12 cellular contexts compared by ENCODE assay signal in genomic region chr6:81748946-81749345, GRCh38. TPM values are rescaled to one million over a fixed set of nuclear protein-coding genes. Genes with fewer than 3 reads are reported as not detected.
DNase-seq lines count a peak whose midpoint lies in the region; ATAC-seq, FAIRE-seq and TF ChIP-seq lines count a peak whose summit lies in the region.
"Had no signal": no experiment of that assay in that cellular context is flagged by ENCODE, and none has a peak within 500 bp of the region (broad histone marks: within the 10 kb centered on the region; RNA-seq: fewer than 3 reads in every experiment).

No MANE protein-coding gene starts in this region.

- no peak overlapping the region for H3K27ac ChIP-seq in HEK293 (ENCODE audit: extremely low read depth, low read depth, low read length)
- no peak overlapping the region for H3K27ac ChIP-seq in mesenchymal stem cell (ENCODE audit: low read length, poor library complexity, severe bottlenecking)
- no peak overlapping the region for H3K27ac ChIP-seq in stomach smooth muscle (ENCODE audit: low read length)

- H4K91ac ChIP-seq in mesenchymal stem cell (ENCODE audit: low read length): no peak overlapping the region

- peaks cover 2% of the 10 kb centered on the region; the same call in 1 of the 2 replicates for H3K4me1 ChIP-seq in HEK293 (ENCODE audit: control insufficient read depth, insufficient read depth, low read length)
- peaks cover 9% of the 10 kb centered on the region for H3K4me1 ChIP-seq in mesenchymal stem cell (ENCODE audit: control insufficient read depth, insufficient read depth, low read depth, low read length)
- peaks cover 7% of the 10 kb centered on the region for H3K4me1 ChIP-seq in stomach smooth muscle (ENCODE audit: control insufficient read depth, insufficient read depth, low read length)

- DNase-seq in astrocyte of the spinal cord (ENCODE audit: low read depth, low spot score) (no peak), mesenchymal stem cell (peak; percentile 39), H54 (ENCODE audit: insufficient read length, low spot score) (no peak), GM19240 (ENCODE audit: insufficient read length, low spot score) (no peak)
- DNase-seq: activated CD4-positive, alpha-beta T cell treated with anti-CD3 and anti-CD28 coated beads, Interleukin-2, amount 50 U/mL, for 1 hour; activated naive CD4-positive, alpha-beta T cell; effector CD8-positive, alpha-beta T cell; MV-4-11; NCI-H526 treated with DMSO at 0.1 percent for 48 hours had no signal

- no peak overlapping the region for H2AFZ ChIP-seq in mesenchymal stem cell (ENCODE audit: low read depth, low read length)

- no peak for TF ChIP-seq POLR2A in H54 (IDR thresholded peaks at IDR 0.05; ENCODE audit: low read depth, low read length)

- no peak for FAIRE-seq in H54 (lab: Jason Lieb, UNC)

- H3K9me3 ChIP-seq in HEK293 (ENCODE audit: control insufficient read depth, insufficient read depth, low read depth, low read length) (no peaks in the 10 kb centered on the region), mesenchymal stem cell (ENCODE audit: control insufficient read depth, low read length) (no peaks in the 10 kb centered on the region), stomach smooth muscle (ENCODE audit: control insufficient read depth in 2 of 2, low read length in 2 of 2) (no peaks in the 10 kb centered on the region)

- H2BK120ac ChIP-seq in mesenchymal stem cell (ENCODE audit: low read depth, low read length): no peak overlapping the region

- H3K14ac ChIP-seq in mesenchymal stem cell (ENCODE audit: low read length in 2 of 2): no peak overlapping the region

- no peak overlapping the region for H3K4me3 ChIP-seq in HEK293 (ENCODE audit: low read depth, low read length)
- H3K4me3 ChIP-seq in astrocyte of the spinal cord (ENCODE audit: low read depth, low read length): peak overlapping the region; percentile 89
- peak overlapping the region in 1 of 2 experiments; percentile 97 for H3K4me3 ChIP-seq in mesenchymal stem cell (ENCODE audit: insufficient read depth in 1 of 2, low read depth in 1 of 2, low read length in 2 of 2)
- peak overlapping the region; percentile 98 for H3K4me3 ChIP-seq in stomach smooth muscle (ENCODE audit: low read length in 2 of 2)

- H3K4me2 ChIP-seq in mesenchymal stem cell (ENCODE audit: low read length, poor library complexity, severe bottlenecking): no peak overlapping the region

- H3K9ac ChIP-seq in mesenchymal stem cell (ENCODE audit: low read length) (peak overlapping the region; percentile 95), stomach smooth muscle (ENCODE audit: low read length in 2 of 2) (peak overlapping the region in 1 of 2 donors; percentile 0)

- no peak overlapping the region for H2BK15ac ChIP-seq in mesenchymal stem cell (ENCODE audit: low read depth, poor library complexity, severe bottlenecking)

- H3K18ac ChIP-seq in mesenchymal stem cell (ENCODE audit: low read depth in 1 of 2, low read length in 2 of 2): no peak overlapping the region

- POLR2A ChIA-PET in HEK293 (lab: Yijun Ruan, JAX): no interaction called here

- H2AK5ac ChIP-seq in mesenchymal stem cell (ENCODE audit: low read length, severe bottlenecking): no peak overlapping the region

- peaks cover 7% of the 10 kb centered on the region for H3K79me1 ChIP-seq in mesenchymal stem cell (replicated peaks; ENCODE audit: low read length, poor library complexity, severe bottlenecking)

- no peak for ATAC-seq in GM18867 (IDR thresholded peaks at IDR 0.05; ENCODE audit: unreplicated experiment)

- H4K8ac ChIP-seq in mesenchymal stem cell (ENCODE audit: low read length): no peak overlapping the region

- H2BK12ac ChIP-seq in mesenchymal stem cell (ENCODE audit: low read length in 2 of 2): no peak overlapping the region

- in situ Hi-C loops in astrocyte of the spinal cord (cut with HindIII; ENCODE audit: low sequenced_read_pairs): no loop called here

- peaks cover 0 to 30% of the 10 kb centered on the region in 2 experiments; a peak in 1 of 3 replicates for H3K36me3 ChIP-seq in HEK293 (ENCODE audit: control insufficient read depth in 2 of 2, insufficient read depth in 1 of 2, low read length in 2 of 2)
- peaks cover 0 to 55% of the 10 kb centered on the region in 2 experiments for H3K36me3 ChIP-seq in mesenchymal stem cell (ENCODE audit: control insufficient read depth in 1 of 2, insufficient read depth in 2 of 2, low read depth in 1 of 2, low read length in 2 of 2)
- H3K36me3 ChIP-seq in stomach smooth muscle (ENCODE audit: control insufficient read depth in 2 of 2, insufficient read depth in 2 of 2, low read length in 2 of 2): peaks cover 2 to 6% of the 10 kb centered on the region in 2 donors

- WGBS in mesenchymal stem cell: 60% methylated on average over 5 of the region's 5 CpGs

- no peak for TF ChIP-seq CTCF in HEK293 (tag by site-specific recombination; IDR thresholded peaks at IDR 0.05)
- TF ChIP-seq CTCF in astrocyte of the spinal cord (IDR thresholded peaks at IDR 0.05; ENCODE audit: low read depth, low read length): no peak

- H3K27me3 ChIP-seq in mesenchymal stem cell (ENCODE audit: control insufficient read depth in 1 of 2, insufficient read depth in 1 of 2, low read length in 2 of 2) (no peaks in the 10 kb centered on the region), stomach smooth muscle (ENCODE audit: control insufficient read depth in 1 of 2, insufficient read depth in 2 of 2, low read length in 2 of 2) (no peaks in the 10 kb centered on the region)

- H2BK5ac ChIP-seq in mesenchymal stem cell (ENCODE audit: low read depth, low read length, poor library complexity, severe bottlenecking): no peak overlapping the region

- CTCF ChIA-PET in HEK293 (lab: Yijun Ruan, JAX): interaction anchor here (0.6 kb wide), 1 partner anchor 1658 kb away, joined by 4 read pairs; no protein-coding TSS in a partner anchor

- H3K4ac ChIP-seq in mesenchymal stem cell (ENCODE audit: low read depth in 1 of 2, low read length in 2 of 2): no peak overlapping the region

- H3K23ac ChIP-seq in mesenchymal stem cell (ENCODE audit: low read length in 2 of 2): no peak overlapping the region

TF ChIP-seq in HEK293, 187 proteins besides CTCF, POLR2A, EP300 and RAD21:
- no peak for TF ChIP-seq OVOL3 (tag by site-specific recombination; IDR thresholded peaks at IDR 0.05)
- TF ChIP-seq IKZF3 (tag by site-specific recombination; IDR thresholded peaks at IDR 0.05): 0 out of 2 replicates have a peak, but pooled peaks have one; percentile 19

RNA-seq across cellular contexts. Expression of gene TENT5A, which starts 3.5 kb away (rescaled TPM):
- 21.2 TPM for polyA plus RNA-seq in mesenchymal stem cell (2013, experiment 1 of 2)
- 20.8 TPM for polyA plus RNA-seq in mesenchymal stem cell (2013, experiment 2 of 2)
